Comparison of ENCODE assay signal across 8 cellular contexts in genomic region chr12:570237-570925, GRCh38.
DNase-seq lines count a peak whose midpoint lies in the region; ATAC-seq and TF ChIP-seq lines count a peak whose summit lies in the region.

No MANE protein-coding gene starts in this region.

- peak overlapping the region; percentile 93 for H3K4me2 ChIP-seq in OCI-LY3 (ENCODE audit: low read length)

- H3K27ac ChIP-seq in OCI-LY3 (ENCODE audit: low read length) (no peak overlapping the region), urinary bladder (ENCODE audit: low read depth) (peak overlapping the region; percentile 84)
- peak overlapping the region; percentile 24 for H3K27ac ChIP-seq in effector memory CD4-positive, alpha-beta T cell (ENCODE audit: insufficient read depth, low read length, poor library complexity, severe bottlenecking)

- no peaks in the 10 kb centered on the region for H4K20me1 ChIP-seq in OCI-LY3 (ENCODE audit: insufficient read depth, low read length)

- 12% methylated on average over 27 of the region's 27 CpGs for WGBS in urinary bladder

- ATAC-seq in GM21360 (IDR thresholded peaks at IDR 0.05; ENCODE audit: unreplicated experiment) (no peak), HG02623 (IDR thresholded peaks at IDR 0.05; ENCODE audit: unreplicated experiment) (no peak)

- peak overlapping the region; percentile 60 for H3K9ac ChIP-seq in OCI-LY3 (ENCODE audit: low read length)

- DNase-seq in EL, result peak; percentile 90
- DNase-seq in effector memory CD4-positive, alpha-beta T cell, result no peak
- DNase-seq in lung microvascular endothelial cell (ENCODE audit: low read depth in 2 of 2), result peak; percentile 85 to 89
- DNase-seq in germinal center (ENCODE audit: low spot score), result no peak

- TF ChIP-seq CTCF in OCI-LY3 (IDR thresholded peaks at IDR 0.05; ENCODE audit: low read depth, low read length), result no peak

- no peaks in the 10 kb centered on the region for H3K27me3 ChIP-seq in OCI-LY3 (ENCODE audit: low read depth, low read length)
- no peaks in the 10 kb centered on the region for H3K27me3 ChIP-seq in effector memory CD4-positive, alpha-beta T cell (replicated peaks; ENCODE audit: control insufficient read depth, insufficient read depth, low read length, poor library complexity, severe bottlenecking)

- peak overlapping the region; percentile 85 for H3K4me3 ChIP-seq in OCI-LY3 (ENCODE audit: low read length)
- peak overlapping the region; percentile 58 for H3K4me3 ChIP-seq in effector memory CD4-positive, alpha-beta T cell (ENCODE audit: insufficient read depth, low read depth, low read length, poor library complexity, severe bottlenecking)
- H3K4me3 ChIP-seq in urinary bladder (ENCODE audit: low read depth, low read length), result peak overlapping the region; percentile 39

- H3K36me3 ChIP-seq in OCI-LY3 (replicated peaks; ENCODE audit: low read depth, low read length) (no peaks in the 10 kb centered on the region), urinary bladder (ENCODE audit: insufficient read depth) (no peaks in the 10 kb centered on the region)
- no peaks in the 10 kb centered on the region for H3K36me3 ChIP-seq in effector memory CD4-positive, alpha-beta T cell (ENCODE audit: control insufficient read depth, insufficient read depth, low read length)

- H3K9me3 ChIP-seq in OCI-LY3 (ENCODE audit: insufficient read depth, low read length), result no peaks in the 10 kb centered on the region
- H3K9me3 ChIP-seq in effector memory CD4-positive, alpha-beta T cell (ENCODE audit: control insufficient read depth, low read length), result no peaks in the 10 kb centered on the region

- H3K4me1 ChIP-seq in OCI-LY3 (ENCODE audit: low read length) (peaks cover 4% of the 10 kb centered on the region), urinary bladder (ENCODE audit: insufficient read depth) (no peaks in the 10 kb centered on the region)
- peaks cover 18% of the 10 kb centered on the region for H3K4me1 ChIP-seq in effector memory CD4-positive, alpha-beta T cell (ENCODE audit: control insufficient read depth, insufficient read depth, low read length, poor library complexity, severe bottlenecking)

- no peaks in the 10 kb centered on the region for H3K79me2 ChIP-seq in OCI-LY3 (ENCODE audit: low read length)

- peak overlapping the region; percentile 81 for H2AFZ ChIP-seq in OCI-LY3 (ENCODE audit: low read depth, low read length)

Comparison
In these comparisons a context has a peak if more than half of its experiments do, and no peak if none do; other contexts are left out.
1. DNase-seq: peak in EL (single experiment) and lung microvascular endothelial cell (2 of 2); none in effector memory CD4-positive, alpha-beta T cell (0 of 3) and germinal center (single experiment).
2. Peak in every context shown above with its lines, with median percentiles within 50 percentile points of each other: H3K4me3 ChIP-seq.